In genomic region chr14:92685784-92686355, GRCh38 we compare ENCODE assay signal across 13 cellular contexts.
DNase-seq lines count a peak whose midpoint lies in the region; ATAC-seq and TF ChIP-seq lines count a peak whose summit lies in the region.
"Had no signal": no experiment of that assay in that cellular context is flagged by ENCODE, and none has a peak within 500 bp of the region (broad histone marks: within the 10 kb centered on the region; RNA-seq: fewer than 3 reads in every experiment).

No MANE protein-coding gene starts in this region.

- no peak for TF ChIP-seq EP300 in SK-N-SH (IDR thresholded peaks at IDR 0.05; ENCODE audit: borderline replicate concordance in 1 of 2, low read depth in 1 of 2, low read length in 1 of 2)

- H3K4me3 Mint-ChIP-seq in stimulated activated naive CD8-positive, alpha-beta T cell treated with anti-CD3 and anti-CD28 coated beads, Interleukin-15, Interleukin-2, amounts not matched to agents 100 ng/mL and 50 ng/mL, for 24 hours, result no peak overlapping the region
- no peak overlapping the region for H3K4me3 Mint-ChIP-seq in chondrocyte (ENCODE audit: unreplicated experiment)
- H3K4me3 Mint-ChIP-seq: CD8-positive, alpha-beta memory T cell had no signal

- POLR2A ChIA-PET in SK-N-SH (lab: Yijun Ruan, JAX), result interaction anchor here (0.5 kb wide), 1 partner anchor 71 kb away, joined by 4 read pairs; no protein-coding TSS in a partner anchor

- TF ChIP-seq CTCF in chondrocyte (IDR thresholded peaks at IDR 0.05), result no peak
- TF ChIP-seq CTCF in SK-N-SH (IDR thresholded peaks at IDR 0.05), result no peak

- H4K8ac ChIP-seq in neuronal stem cell (ENCODE audit: low read depth, low read length), result no peak overlapping the region

- no peak overlapping the region for H3K18ac ChIP-seq in neuronal stem cell (ENCODE audit: low read length)

- no peak overlapping the region for H3K14ac ChIP-seq in neuronal stem cell (ENCODE audit: low read length)

- H2BK120ac ChIP-seq in neuronal stem cell (ENCODE audit: low read depth, low read length), result no peak overlapping the region

- no peak for DNase-seq in stimulated activated naive CD8-positive, alpha-beta T cell treated with anti-CD3 and anti-CD28 coated beads, Interleukin-15, Interleukin-2, amounts not matched to agents 100 U/mL and 50 U/mL, for 24 hours
- peak; percentile 64 for DNase-seq in chondrocyte (ENCODE audit: low spot score)
- DNase-seq in neuronal stem cell (ENCODE audit: low spot score), result no peak
- DNase-seq in SK-N-SH, result no peak
- DNase-seq in posterior vena cava (ENCODE audit: low spot score), result no peak
- DNase-seq: CD8-positive, alpha-beta memory T cell; DND-41; GDM1; GM23248; NCI-H146; NCI-H2081 treated with DMSO at 0.1 percent for 48 hours had no signal

- CTCF ChIA-PET in SK-N-SH (lab: Yijun Ruan, JAX), result interaction anchor here (0.8 to 8.0 kb wide), 33 partner anchors 9 to 1031 kb away, joined by 3 to 186 read pairs (median 4); partner anchors contain the start of genes GOLGA5 and LGMN

- H3K27ac Mint-ChIP-seq in stimulated activated naive CD8-positive, alpha-beta T cell treated with anti-CD3 and anti-CD28 coated beads, Interleukin-15, Interleukin-2, amounts not matched to agents 100 ng/mL and 50 ng/mL, for 24 hours, result peak overlapping the region; percentile 52
- no peak overlapping the region for H3K27ac Mint-ChIP-seq in chondrocyte (ENCODE audit: unreplicated experiment)

- no peaks in the 10 kb centered on the region for H3K27me3 Mint-ChIP-seq in stimulated activated naive CD8-positive, alpha-beta T cell treated with anti-CD3 and anti-CD28 coated beads, Interleukin-15, Interleukin-2, amounts not matched to agents 100 ng/mL and 50 ng/mL, for 24 hours
- H3K27me3 Mint-ChIP-seq in chondrocyte (ENCODE audit: low read depth), result no peaks in the 10 kb centered on the region

- peaks cover 33% of the 10 kb centered on the region for H3K36me3 Mint-ChIP-seq in stimulated activated naive CD8-positive, alpha-beta T cell treated with anti-CD3 and anti-CD28 coated beads, Interleukin-15, Interleukin-2, amounts not matched to agents 100 ng/mL and 50 ng/mL, for 24 hours (ENCODE audit: low read depth)
- peaks cover 2% of the 10 kb centered on the region for H3K36me3 Mint-ChIP-seq in chondrocyte (ENCODE audit: low read depth)

- H3F3A ChIP-seq in SK-N-SH (replicated peaks; ENCODE audit: insufficient read depth), result peaks cover 6% of the 10 kb centered on the region

- H3K9me3 ChIP-seq in neuronal stem cell (replicated peaks in 1 of 2; ENCODE audit: control insufficient read depth in 2 of 2, insufficient read depth in 1 of 2, low read depth in 1 of 2, low read length in 2 of 2) (no peaks in the 10 kb centered on the region), SK-N-SH (no peaks in the 10 kb centered on the region)

- peaks cover 0 to 3% of the 10 kb centered on the region in 2 donors for H3K36me3 ChIP-seq in neuronal stem cell (replicated peaks in 1 of 2; ENCODE audit: control insufficient read depth in 2 of 2, insufficient read depth in 2 of 2, low read length in 2 of 2)
- H3K36me3 ChIP-seq in SK-N-SH (replicated peaks in 1 of 2; ENCODE audit: control insufficient read depth in 1 of 2, insufficient read depth in 2 of 2, low read length in 1 of 2), result peaks cover 0 to 12% of the 10 kb centered on the region in 2 experiments

- no peaks in the 10 kb centered on the region for H3K79me1 ChIP-seq in neuronal stem cell (ENCODE audit: low read depth, low read length)

- no peak for ATAC-seq in stimulated activated naive CD8-positive, alpha-beta T cell treated with anti-CD3 and anti-CD28 coated beads, Interleukin-15, Interleukin-2, amounts not matched to agents 100 U/mL and 50 U/mL, for 24 hours
- ATAC-seq in HG02938 (IDR thresholded peaks at IDR 0.05; ENCODE audit: unreplicated experiment), result no peak

- H3K27ac ChIP-seq in neuronal stem cell (replicated peaks; ENCODE audit: low read length) (no peak overlapping the region), SK-N-SH (ENCODE audit: low read depth in 2 of 2, low read length in 1 of 2) (no peak overlapping the region)
- H3K27ac ChIP-seq: GM23248 had no signal

- no peaks in the 10 kb centered on the region for H3K9me2 ChIP-seq in SK-N-SH

- H3K4me2 ChIP-seq in neuronal stem cell (ENCODE audit: insufficient read depth, low read length, poor library complexity, severe bottlenecking), result no peak overlapping the region
- no peak overlapping the region for H3K4me2 ChIP-seq in SK-N-SH

- peaks cover 0 to 30% (median 11%) of the 10 kb centered on the region in 3 experiments for H3K27me3 ChIP-seq in neuronal stem cell (ENCODE audit: control insufficient read depth in 3 of 3, insufficient read depth in 3 of 3, low read depth in 1 of 3, low read length in 3 of 3)
- no peaks in the 10 kb centered on the region for H3K27me3 ChIP-seq in SK-N-SH (ENCODE audit: insufficient read depth)

- peaks cover 11% of the 10 kb centered on the region for H3K4me1 Mint-ChIP-seq in stimulated activated naive CD8-positive, alpha-beta T cell treated with anti-CD3 and anti-CD28 coated beads, Interleukin-15, Interleukin-2, amounts not matched to agents 100 ng/mL and 50 ng/mL, for 24 hours (ENCODE audit: low read depth)
- H3K4me1 Mint-ChIP-seq in chondrocyte (ENCODE audit: low read depth), result peaks cover 4% of the 10 kb centered on the region

- H4K91ac ChIP-seq in neuronal stem cell (ENCODE audit: low read depth, low read length, poor library complexity), result no peak overlapping the region

- H3K79me2 ChIP-seq in SK-N-SH (ENCODE audit: insufficient read depth), result no peaks in the 10 kb centered on the region

- no peak overlapping the region for H2BK12ac ChIP-seq in neuronal stem cell (ENCODE audit: low read length)

- no peak overlapping the region for H2BK15ac ChIP-seq in neuronal stem cell (ENCODE audit: low read length)

- TF ChIP-seq RAD21 in SK-N-SH (IDR thresholded peaks at IDR 0.05; ENCODE audit: low read length), result no peak

- H2AFZ ChIP-seq in neuronal stem cell (ENCODE audit: low read length), result no peak overlapping the region
- no peak overlapping the region for H2AFZ ChIP-seq in SK-N-SH (ENCODE audit: low read depth)
- H2AFZ ChIP-seq: GM23248 had no signal

- H2AK5ac ChIP-seq in neuronal stem cell (ENCODE audit: low read depth, low read length), result peak overlapping the region; percentile 63

- H3K4me3 ChIP-seq in neuronal stem cell (ENCODE audit: low read length in 2 of 2) (no peak overlapping the region), SK-N-SH (ENCODE audit: low read depth in 2 of 2, low read length in 1 of 2) (no peak overlapping the region)
- H3K4me3 ChIP-seq: GM23248 had no signal

- intact Hi-C loops in posterior vena cava (cut with DNase I), result loop anchor here (10.0 kb wide), 2 partner anchors 99 to 561 kb away; partner anchors contain the start of genes CPSF2 (in 1 of the 2) and NDUFB1 (in 1 of the 2)

- H4K20me1 ChIP-seq in SK-N-SH (ENCODE audit: insufficient read depth), result no peaks in the 10 kb centered on the region

- H3K23ac ChIP-seq in neuronal stem cell (ENCODE audit: low read depth, low read length, poor library complexity), result no peak overlapping the region

- peaks cover 0 to 4% of the 10 kb centered on the region in 2 donors for H3K4me1 ChIP-seq in neuronal stem cell (ENCODE audit: control insufficient read depth in 2 of 2, insufficient read depth in 1 of 2, low read depth in 1 of 2, low read length in 2 of 2)
- H3K4me1 ChIP-seq in SK-N-SH (ENCODE audit: control insufficient read depth in 1 of 2, insufficient read depth in 2 of 2, low read depth in 1 of 2, low read length in 1 of 2), result peaks cover 0 to 12% of the 10 kb centered on the region in 2 experiments; a peak in 1 of 4 replicates

- H3K4ac ChIP-seq in neuronal stem cell (ENCODE audit: low read length), result no peak overlapping the region

- H2BK5ac ChIP-seq in neuronal stem cell (ENCODE audit: low read length), result peak overlapping the region; percentile 39

- H3K9me3 Mint-ChIP-seq in stimulated activated naive CD8-positive, alpha-beta T cell treated with anti-CD3 and anti-CD28 coated beads, Interleukin-15, Interleukin-2, amounts not matched to agents 100 ng/mL and 50 ng/mL, for 24 hours, result no peaks in the 10 kb centered on the region
- no peaks in the 10 kb centered on the region for H3K9me3 Mint-ChIP-seq in chondrocyte (ENCODE audit: low read depth)
- H3K9me3 Mint-ChIP-seq: CD8-positive, alpha-beta memory T cell had no signal

- H3K9ac ChIP-seq in neuronal stem cell (ENCODE audit: low read depth, low read length, poor library complexity), result no peak overlapping the region
- H3K9ac ChIP-seq in SK-N-SH, result no peak overlapping the region
- H3K9ac ChIP-seq: GM23248 had no signal

- WGBS in neuronal stem cell (ENCODE audit: extremely low coverage in 2 of 2, insufficient read length in 2 of 2, insufficient replicate concordance in 1 of 2), 2 donors, result no CpG with 5 or more reads among the region's 4 CpGs
- WGBS in SK-N-SH (ENCODE audit: low lambda C conversion rate), result 89% methylated on average over 4 of the region's 4 CpGs

TF ChIP-seq in SK-N-SH, 30 proteins besides CTCF, POLR2A, EP300 and RAD21 (continues in another document):
- TF ChIP-seq NFIC (IDR thresholded peaks at IDR 0.05; ENCODE audit: borderline replicate concordance) (no peak), SMC3 (IDR thresholded peaks at IDR 0.05; ENCODE audit: low read depth, low read length) (no peak), NRF1 (IDR thresholded peaks at IDR 0.05; ENCODE audit: low read depth, low read length) (no peak), USF1 (IDR thresholded peaks at IDR 0.05; ENCODE audit: borderline replicate concordance, low read depth) (no peak), TCF12 (IDR thresholded peaks at IDR 0.05) (no peak), SIN3A (IDR thresholded peaks at IDR 0.05; ENCODE audit: borderline replicate concordance, low read depth, low read length) (no peak), TEAD4 (IDR thresholded peaks at IDR 0.05; ENCODE audit: borderline replicate concordance, insufficient read depth) (no peak), EZH2phosphoT487 (IDR thresholded peaks at IDR 0.05; ENCODE audit: borderline replicate concordance, low read depth) (no peak), MEF2A (IDR thresholded peaks at IDR 0.05; ENCODE audit: borderline replicate concordance, low read depth) (no peak), USF2 (IDR thresholded peaks at IDR 0.05; ENCODE audit: borderline replicate concordance, low read depth, low read length) (no peak)
